1 cellular context compared by ENCODE assay signal in genomic region chr14:60091550-60092511, GRCh38.
A peak's percentile ranks its signal among the peaks of the same experiment; 100 is the strongest.
TF ChIP-seq lines count a peak whose summit lies in the region.

TSS of gene PCNX4 (plus strand) at chr14:60091923. CDS start at chr14:60107639, 15,716 bp downstream.

TF ChIP-seq in HepG2, 621 proteins besides CTCF, POLR2A, EP300 and RAD21 (continued from another document and continues in another):
- TF ChIP-seq AFF4 (CRISPR knock-in tag; IDR thresholded peaks at IDR 0.05), result peak; percentile 78; the same call in 1 of the 2 replicates
- TF ChIP-seq DPF2 (CRISPR knock-in tag; IDR thresholded peaks at IDR 0.05; ENCODE audit: borderline replicate concordance, low read depth), result no peak
- TF ChIP-seq KDM1A (CRISPR knock-in tag; IDR thresholded peaks at IDR 0.05), result no peak
- peak; percentile 32; the same call in 1 of the 2 replicates for TF ChIP-seq PRDM15 (CRISPR knock-in tag; IDR thresholded peaks at IDR 0.05)
- TF ChIP-seq DDIT3 (CRISPR knock-in tag; IDR thresholded peaks at IDR 0.05), result no peak
- no peak for TF ChIP-seq NPAS2 (CRISPR knock-in tag; IDR thresholded peaks at IDR 0.05; ENCODE audit: borderline replicate concordance)
- TF ChIP-seq ZNF451 (CRISPR knock-in tag; IDR thresholded peaks at IDR 0.05), result peak; percentile 94
- TF ChIP-seq KLF13 (CRISPR knock-in tag; IDR thresholded peaks at IDR 0.05), result peak; percentile 78; the same call in 1 of the 2 replicates
- TF ChIP-seq KDM5B (CRISPR knock-in tag; IDR thresholded peaks at IDR 0.05; ENCODE audit: borderline replicate concordance), result peak; percentile 93; the same call in 1 of the 2 replicates
- peak; percentile 92 for TF ChIP-seq TOPORS (CRISPR knock-in tag; IDR thresholded peaks at IDR 0.05)
- peak; percentile 82 for TF ChIP-seq NKX3-1 (CRISPR knock-in tag; IDR thresholded peaks at IDR 0.05)
- peak; percentile 89 for TF ChIP-seq ASH2L (IDR thresholded peaks at IDR 0.05; ENCODE audit: insufficient read length, low read depth, low read length)
- TF ChIP-seq ZBTB39 (CRISPR knock-in tag; IDR thresholded peaks at IDR 0.05), result peak; percentile 61; the same call in 1 of the 2 replicates
- TF ChIP-seq RBAK (CRISPR knock-in tag; IDR thresholded peaks at IDR 0.05), result no peak
- TF ChIP-seq ZNF282 (IDR thresholded peaks at IDR 0.05; ENCODE audit: partially characterized antibody), result no peak
- TF ChIP-seq EED (CRISPR knock-in tag; IDR thresholded peaks at IDR 0.05), result no peak
- peak; percentile 96; the same call in 1 of the 2 replicates for TF ChIP-seq DNMT1 (CRISPR knock-in tag; IDR thresholded peaks at IDR 0.05)
- no peak for TF ChIP-seq PRPF4 (IDR thresholded peaks at IDR 0.05; ENCODE audit: low read depth, low read length, poor library complexity, severe bottlenecking)
- peak; percentile 78; the same call in 1 of the 2 replicates for TF ChIP-seq ZNF614 (CRISPR knock-in tag; IDR thresholded peaks at IDR 0.05; ENCODE audit: borderline replicate concordance)
- TF ChIP-seq ATF7-NPFF (CRISPR knock-in tag; IDR thresholded peaks at IDR 0.05; ENCODE audit: low read depth), result peak; percentile 91
- TF ChIP-seq ZNF343 (CRISPR knock-in tag; IDR thresholded peaks at IDR 0.05), result peak; percentile 98
- TF ChIP-seq ZNF703 (CRISPR knock-in tag; IDR thresholded peaks at IDR 0.05; ENCODE audit: borderline replicate concordance), result no peak; the same call in 1 of the 2 replicates
- peak; percentile 77; the same call in 1 of the 2 replicates for TF ChIP-seq ZFP90 (CRISPR knock-in tag; IDR thresholded peaks at IDR 0.05; ENCODE audit: borderline replicate concordance)
- TF ChIP-seq ZMYM3 (CRISPR knock-in tag; IDR thresholded peaks at IDR 0.05), result no peak
- peak; percentile 95 for TF ChIP-seq TSC22D2 (CRISPR knock-in tag; IDR thresholded peaks at IDR 0.05; ENCODE audit: borderline replicate concordance)
- TF ChIP-seq ZFP36L2 (CRISPR knock-in tag; IDR thresholded peaks at IDR 0.05), result no peak
- TF ChIP-seq NONO (IDR thresholded peaks at IDR 0.05), result no peak
- peak; percentile 91 for TF ChIP-seq NONO (CRISPR knock-in tag; conservative IDR thresholded peaks at IDR 0.05)
- no peak for TF ChIP-seq SIN3B (IDR thresholded peaks at IDR 0.05; ENCODE audit: low read length)
- TF ChIP-seq GRHL1 (CRISPR knock-in tag; conservative IDR thresholded peaks at IDR 0.05), result no peak
- TF ChIP-seq ZNF367 (CRISPR knock-in tag; IDR thresholded peaks at IDR 0.05; ENCODE audit: borderline replicate concordance), result no peak
- peak; percentile 86 for TF ChIP-seq E2F5 (CRISPR knock-in tag; conservative IDR thresholded peaks at IDR 0.05)
- peak; percentile 88; the same call in 1 of the 2 replicates for TF ChIP-seq ZNF335 (CRISPR knock-in tag; IDR thresholded peaks at IDR 0.05)
- 0 out of 2 replicates have a peak, but pooled peaks have one; percentile 81 for TF ChIP-seq PAWR (CRISPR knock-in tag; IDR thresholded peaks at IDR 0.05; ENCODE audit: borderline replicate concordance)
- TF ChIP-seq SNAPC4 (CRISPR knock-in tag; IDR thresholded peaks at IDR 0.05), result no peak
- peak; percentile 92 for TF ChIP-seq ZNF775 (CRISPR knock-in tag; IDR thresholded peaks at IDR 0.05; ENCODE audit: borderline replicate concordance)
- TF ChIP-seq ATF6 (CRISPR knock-in tag; conservative IDR thresholded peaks at IDR 0.05), result no peak; the same call in 1 of the 2 replicates
- peak; percentile 92 for TF ChIP-seq ZNF761 (CRISPR knock-in tag; conservative IDR thresholded peaks at IDR 0.05)
- no peak for TF ChIP-seq HOXA7 (CRISPR knock-in tag; IDR thresholded peaks at IDR 0.05)
- TF ChIP-seq ISX (CRISPR knock-in tag; conservative IDR thresholded peaks at IDR 0.05), result peak; percentile 29; the same call in 1 of the 2 replicates
- TF ChIP-seq SSRP1 (CRISPR knock-in tag; IDR thresholded peaks at IDR 0.05), result 0 out of 2 replicates have a peak, but pooled peaks have one; percentile 68
- TF ChIP-seq ZBTB42 (CRISPR knock-in tag; IDR thresholded peaks at IDR 0.05), result peak; percentile 85; the same call in 1 of the 2 replicates
